Comparison of ENCODE assay signal across 1 cellular context in the genomic region with DNA sequence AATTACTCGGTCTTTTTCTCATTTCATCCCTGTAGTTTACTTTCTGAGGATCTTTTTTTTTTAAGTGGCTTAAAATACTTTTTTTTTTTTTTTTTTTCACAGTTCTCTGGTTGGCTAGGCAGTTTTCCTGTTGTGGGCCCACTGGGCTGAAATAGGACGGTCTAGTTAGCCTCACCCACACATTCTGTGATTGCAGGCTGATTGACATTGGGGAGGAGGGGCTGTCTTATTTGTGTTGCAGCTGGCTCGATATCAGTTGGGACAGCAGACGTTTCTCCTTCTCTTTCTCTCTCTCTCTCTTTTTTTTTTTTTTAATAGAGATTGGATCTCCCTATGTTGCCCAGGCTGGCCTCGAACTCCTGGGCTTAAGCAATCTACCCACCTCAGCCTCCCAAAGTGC.
TF ChIP-seq lines count a peak whose summit lies in the region.

No MANE protein-coding gene starts in this region.

TF ChIP-seq in endothelial cell of umbilical vein, 7 proteins besides CTCF, POLR2A, EP300 and RAD21:
- TF ChIP-seq EZH2 (IDR thresholded peaks at IDR 0.05; ENCODE audit: borderline replicate concordance, low read depth, low read length, severe bottlenecking) = no peak
- TF ChIP-seq, protein P1, sequence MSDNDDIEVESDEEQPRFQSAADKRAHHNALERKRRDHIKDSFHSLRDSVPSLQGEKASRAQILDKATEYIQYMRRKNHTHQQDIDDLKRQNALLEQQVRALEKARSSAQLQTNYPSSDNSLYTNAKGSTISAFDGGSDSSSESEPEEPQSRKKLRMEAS (IDR thresholded peaks at IDR 0.05; ENCODE audit: insufficient read depth, insufficient read length) = no peak
